Comparison of ENCODE assay signal across 20 cellular contexts in genomic region chr13:110438211-110438610, GRCh38.
DNase-seq lines count a peak whose midpoint lies in the region; ATAC-seq, FAIRE-seq and TF ChIP-seq lines count a peak whose summit lies in the region.
"Had no signal": no experiment of that assay in that cellular context is flagged by ENCODE, and none has a peak within 500 bp of the region (broad histone marks: within the 10 kb centered on the region; RNA-seq: fewer than 3 reads in every experiment).

No MANE protein-coding gene starts in this region.

- FAIRE-seq in kidney (lab: Jason Lieb, UNC): no peak
- FAIRE-seq: GM12878, H54 had no signal

- H3K4me3 ChIP-seq in body of pancreas (no peak overlapping the region), esophagus muscularis mucosa (no peak overlapping the region), kidney (ENCODE audit: low read length in 2 of 2) (no peak overlapping the region), stomach smooth muscle (ENCODE audit: low read length in 2 of 2) (no peak overlapping the region)
- H3K4me3 ChIP-seq: GM12878 had no signal

- no peaks in the 10 kb centered on the region for H3K4me1 ChIP-seq in body of pancreas
- peaks cover 5 to 37% (median 30%) of the 10 kb centered on the region in 4 donors for H3K4me1 ChIP-seq in esophagus muscularis mucosa
- H3K4me1 ChIP-seq in kidney (ENCODE audit: control insufficient read depth in 1 of 2, insufficient read depth in 1 of 2, low read depth in 1 of 2, low read length in 2 of 2): no peaks in the 10 kb centered on the region
- peaks cover 19% of the 10 kb centered on the region for H3K4me1 ChIP-seq in stomach smooth muscle (ENCODE audit: control insufficient read depth, insufficient read depth, low read length)

- H3K27me3 ChIP-seq in body of pancreas (no peaks in the 10 kb centered on the region), esophagus muscularis mucosa (no peaks in the 10 kb centered on the region), stomach smooth muscle (ENCODE audit: control insufficient read depth in 1 of 2, insufficient read depth in 2 of 2, low read length in 2 of 2) (no peaks in the 10 kb centered on the region)

- no peaks in the 10 kb centered on the region for H3K36me3 ChIP-seq in body of pancreas (replicated peaks in 1 of 2; ENCODE audit: insufficient read depth in 1 of 2, low read depth in 2 of 2)
- H3K36me3 ChIP-seq in esophagus muscularis mucosa: peaks cover 51 to 98% (median 88%) of the 10 kb centered on the region in 4 donors
- peaks cover 26 to 47% of the 10 kb centered on the region in 2 donors for H3K36me3 ChIP-seq in kidney (ENCODE audit: control insufficient read depth in 1 of 2, insufficient read depth in 2 of 2, low read length in 2 of 2)
- H3K36me3 ChIP-seq in stomach smooth muscle (ENCODE audit: control insufficient read depth in 2 of 2, insufficient read depth in 2 of 2, low read length in 2 of 2): peaks cover 68 to 74% of the 10 kb centered on the region in 2 donors

- DNase-seq in body of pancreas (no peak), esophagus muscularis mucosa (ENCODE audit: extremely low spot score) (no peak), kidney (peak; percentile 80), AML-193 (lab: John Stamatoyannopoulos, UW) (no peak)
- no peak for DNase-seq in activated naive CD4-positive, alpha-beta T cell treated with anti-CD3 and anti-CD28 coated beads, Interleukin-2, amount 10 ng/mL, durations not matched to agents 7 days and 5 days
- no peak for DNase-seq in activated CD4-positive, alpha-beta T cell treated with anti-CD3 and anti-CD28 coated beads, Interleukin-2, amount 50 U/mL, for 4 hours
- DNase-seq: CD4-positive, CD25-positive, alpha-beta regulatory T cell; DMS79; Karpas-422; MV-4-11; NCI-H1105 treated with DMSO at 0.1 percent for 48 hours; NCI-H2029 treated with DMSO at 0.1 percent for 48 hours; NCI-H345; NCI-H524; PC-3; SHP77 treated with DMSO at 0.1 percent for 48 hours had no signal

- no peak for TF ChIP-seq EP300 in esophagus muscularis mucosa (IDR thresholded peaks at IDR 0.05)

- H3K9me3 Mint-ChIP-seq in activated naive CD4-positive, alpha-beta T cell treated with anti-CD3 and anti-CD28 coated beads, Interleukin-2, amount 10 ng/mL, durations not matched to agents 7 days and 5 days: no peaks in the 10 kb centered on the region
- H3K9me3 Mint-ChIP-seq: CD4-positive, CD25-positive, alpha-beta regulatory T cell; IgD-negative memory B cell had no signal

- H3K4me3 Mint-ChIP-seq in activated naive CD4-positive, alpha-beta T cell treated with anti-CD3 and anti-CD28 coated beads, Interleukin-2, amount 10 ng/mL, durations not matched to agents 7 days and 5 days: no peak overlapping the region
- H3K4me3 Mint-ChIP-seq: CD4-positive, CD25-positive, alpha-beta regulatory T cell; IgD-negative memory B cell had no signal

- 78 to 80% methylated on average over 13 to 18 of the region's 19 CpGs for WGBS in body of pancreas, 2 donors
- WGBS in esophagus muscularis mucosa: 82% methylated on average over 12 of the region's 19 CpGs

- H3K9ac ChIP-seq in kidney (ENCODE audit: low read length in 2 of 2): no peak overlapping the region
- no peak overlapping the region for H3K9ac ChIP-seq in stomach smooth muscle (ENCODE audit: low read length in 2 of 2)

- H3K4me1 Mint-ChIP-seq in activated naive CD4-positive, alpha-beta T cell treated with anti-CD3 and anti-CD28 coated beads, Interleukin-2, amount 10 ng/mL, durations not matched to agents 7 days and 5 days: no peaks in the 10 kb centered on the region
- H3K4me1 Mint-ChIP-seq: CD4-positive, CD25-positive, alpha-beta regulatory T cell had no signal

- no peak overlapping the region for H3K27ac Mint-ChIP-seq in activated naive CD4-positive, alpha-beta T cell treated with anti-CD3 and anti-CD28 coated beads, Interleukin-2, amount 10 ng/mL, durations not matched to agents 7 days and 5 days
- H3K27ac Mint-ChIP-seq: CD4-positive, CD25-positive, alpha-beta regulatory T cell; IgD-negative memory B cell had no signal

- CTCF ChIA-PET in activated naive CD4-positive, alpha-beta T cell treated with anti-CD3 and anti-CD28 coated beads, Interleukin-2, amount 10 ng/mL, durations not matched to agents 7 days and 5 days (lab: Charles Lee): no interaction called here

- ATAC-seq in body of pancreas: peak; percentile 9
- ATAC-seq: GM12878, PC-3 had no signal

- no peaks in the 10 kb centered on the region for H3K36me3 Mint-ChIP-seq in activated naive CD4-positive, alpha-beta T cell treated with anti-CD3 and anti-CD28 coated beads, Interleukin-2, amount 10 ng/mL, durations not matched to agents 7 days and 5 days
- H3K36me3 Mint-ChIP-seq: CD4-positive, CD25-positive, alpha-beta regulatory T cell had no signal

- intact Hi-C loops in body of pancreas (cut with DNase I): no loop called here
- intact Hi-C loops in esophagus muscularis mucosa (cut with DNase I): no loop called here
- intact Hi-C loops in kidney (cut with DNase I): no loop called here

- TF ChIP-seq POLR2A in body of pancreas (IDR thresholded peaks at IDR 0.05) (no peak), esophagus muscularis mucosa (IDR thresholded peaks at IDR 0.05; ENCODE audit: low read depth) (no peak)

- H3K9me3 ChIP-seq in body of pancreas (no peaks in the 10 kb centered on the region), esophagus muscularis mucosa (no peaks in the 10 kb centered on the region), kidney (ENCODE audit: control insufficient read depth in 1 of 2, low read length in 2 of 2) (no peaks in the 10 kb centered on the region), stomach smooth muscle (ENCODE audit: control insufficient read depth in 2 of 2, low read length in 2 of 2) (no peaks in the 10 kb centered on the region)

- no peak overlapping the region for H3K27ac ChIP-seq in body of pancreas
- peak overlapping the region; percentile 13 to 73 (median 60) for H3K27ac ChIP-seq in esophagus muscularis mucosa (replicated peaks in 1 of 4)
- H3K27ac ChIP-seq in kidney (ENCODE audit: low read depth in 2 of 2, low read length in 2 of 2): no peak overlapping the region
- H3K27ac ChIP-seq in stomach smooth muscle (ENCODE audit: low read length): peak overlapping the region; percentile 55

- H3K27me3 Mint-ChIP-seq in activated naive CD4-positive, alpha-beta T cell treated with anti-CD3 and anti-CD28 coated beads, Interleukin-2, amount 10 ng/mL, durations not matched to agents 7 days and 5 days: peaks cover 72% of the 10 kb centered on the region
- H3K27me3 Mint-ChIP-seq: CD4-positive, CD25-positive, alpha-beta regulatory T cell had no signal

- TF ChIP-seq CTCF in body of pancreas (IDR thresholded peaks at IDR 0.05) (no peak), esophagus muscularis mucosa (IDR thresholded peaks at IDR 0.05) (no peak), kidney (IDR thresholded peaks at IDR 0.05; ENCODE audit: borderline replicate concordance, extremely low read depth, insufficient read depth) (no peak)

Comparison
In these comparisons a context has a peak if more than half of its experiments do, and no peak if none do; other contexts are left out.
1. H3K27ac ChIP-seq: peak in esophagus muscularis mucosa (4 of 4) and stomach smooth muscle (single experiment); none in body of pancreas (0 of 4) and kidney (0 of 2).